Comparison of ENCODE assay signal across 8 cellular contexts in the genomic region with DNA sequence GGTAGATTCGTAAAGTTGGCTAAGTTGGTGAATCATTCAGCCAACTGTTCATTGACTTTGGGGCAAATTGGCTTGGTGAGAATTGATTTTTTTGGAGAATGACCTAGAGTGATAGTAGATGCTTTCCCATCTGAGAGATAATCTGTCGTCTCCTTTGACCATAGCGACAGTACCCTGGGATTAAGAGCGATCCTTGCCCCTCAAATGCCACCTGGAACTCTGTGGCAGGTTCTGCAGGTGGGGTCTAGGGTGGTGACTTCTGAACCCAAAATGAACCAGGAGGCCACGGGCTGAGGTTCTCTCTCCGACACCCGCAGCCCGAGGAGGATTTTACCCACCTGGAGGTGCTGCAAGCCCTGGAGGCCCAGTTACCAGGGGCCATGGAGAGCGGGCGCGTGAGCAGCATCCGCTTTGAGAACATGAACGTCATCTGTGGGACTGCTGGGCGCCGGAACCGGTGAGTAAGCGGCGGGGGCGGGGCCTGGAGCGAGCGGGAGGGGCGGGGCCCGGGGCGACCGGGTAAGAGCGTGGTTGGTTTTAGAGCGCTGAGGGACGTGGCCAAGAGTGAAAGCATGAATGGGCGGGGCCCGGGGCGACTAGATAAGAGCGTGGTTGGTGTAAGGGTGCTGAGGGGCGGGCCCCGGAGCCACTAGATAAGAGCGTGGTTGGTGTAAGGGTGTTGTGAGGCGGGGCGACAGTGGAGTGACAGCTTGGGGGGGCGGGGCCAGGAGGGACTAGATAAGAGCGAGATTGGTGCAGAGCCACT. TPM values are rescaled to one million over a fixed set of nuclear protein-coding genes. Genes with fewer than 3 reads are reported as not detected.
A peak's percentile ranks its signal among the peaks of the same experiment; 100 is the strongest.
DNase-seq lines count a peak whose midpoint lies in the region; ATAC-seq, FAIRE-seq and TF ChIP-seq lines count a peak whose summit lies in the region.

No MANE protein-coding gene starts in this region.

- H3K4me3 ChIP-seq in bronchial epithelial cell (ENCODE audit: low read depth, low read length) (peak overlapping the region; percentile 13), spleen (peak overlapping the region in 4 of 8 donors; percentile 0 to 59 (median 24))

- peak; percentile 57 to 66 for DNase-seq in NCI-H2081 (lab: John Stamatoyannopoulos, UW)
- DNase-seq in activated CD4-positive, CD25-positive, alpha-beta regulatory T cell treated with anti-CD3 and anti-CD28 coated beads, Interleukin-2, amount 50 U/mL, for 16 hours (ENCODE audit: low read depth, low spot score) = peak; percentile 43
- peak; percentile 48 for DNase-seq in bronchial epithelial cell (ENCODE audit: low read depth)
- DNase-seq in iPS-NIHi11 (ENCODE audit: low spot score) = peak; percentile 88
- DNase-seq in spleen = peak; percentile 83

- H3K4me1 ChIP-seq in spleen = peaks cover 0 to 19% (median 16%) of the 10 kb centered on the region in 6 donors

- peaks cover 0 to 53% (median 9%) of the 10 kb centered on the region in 8 donors for H3K9me3 ChIP-seq in spleen

- TF ChIP-seq CTCF in 22Rv1 (IDR thresholded peaks at IDR 0.05) (no peak), bronchial epithelial cell (IDR thresholded peaks at IDR 0.05; ENCODE audit: insufficient read depth, low read length, severe bottlenecking) (no peak), spleen (IDR thresholded peaks at IDR 0.05 in 8 of 11, conservative IDR thresholded peaks at IDR 0.05 in 3 of 11) (no peak)

- intact Hi-C loops in spleen (cut with DNase I; ENCODE audit: low total_unique reads) = no loop called here

- WGBS in spleen, 5 donors = 4 to 8% (median 6%) methylated on average over 29 to 39 of the region's 39 CpGs

- ATAC-seq in GM19023 (IDR thresholded peaks at IDR 0.05; ENCODE audit: unreplicated experiment) (peak; percentile 76), GM21447 (IDR thresholded peaks at IDR 0.05; ENCODE audit: unreplicated experiment) (no peak)

- TF ChIP-seq POLR2A in spleen (IDR thresholded peaks at IDR 0.05) = no peak

- H3K27me3 ChIP-seq in bronchial epithelial cell (ENCODE audit: control insufficient read depth, insufficient read depth, low read length) (no peaks in the 10 kb centered on the region), spleen (replicated peaks in 1 of 7) (peaks cover 0 to 97% (median 40%) of the 10 kb centered on the region in 7 donors)

- FAIRE-seq in bronchial epithelial cell (lab: Jason Lieb, UNC) = no peak

- H3K27ac ChIP-seq in 22Rv1 (peak overlapping the region; percentile 96), spleen (peak overlapping the region in 1 of 8 donors; percentile 39)

- H3K36me3 ChIP-seq in bronchial epithelial cell (ENCODE audit: control insufficient read depth, insufficient read depth, low read length) (no peaks in the 10 kb centered on the region), spleen (no peaks in the 10 kb centered on the region)

RNA-seq across cellular contexts. Expression of gene C19orf81, which starts 8.6 kb away (rescaled TPM):
- total RNA-seq in bronchial epithelial cell (not detected in 2 replicates), spleen (not detected)
- polyA plus RNA-seq in spleen = not detected

RNA-seq across cellular contexts. Expression of gene SYT3, which starts 18.2 kb away (rescaled TPM):
- total RNA-seq in bronchial epithelial cell = not detected in 2 replicates
- total RNA-seq in spleen = under 1 TPM in 3 of 7 donors, not detected in 4; 0.28 to 0.51 (median 0.32) TPM
- under 1 TPM; 0.02 to 0.20 (median 0.06) TPM for polyA plus RNA-seq in spleen
